17 cellular contexts compared by ENCODE assay signal in genomic region chr4:71163317-71163716, GRCh38.
DNase-seq lines count a peak whose midpoint lies in the region; ATAC-seq and TF ChIP-seq lines count a peak whose summit lies in the region.
"Had no signal": no experiment of that assay in that cellular context is flagged by ENCODE, and none has a peak within 500 bp of the region (broad histone marks: within the 10 kb centered on the region; RNA-seq: fewer than 3 reads in every experiment).

No MANE protein-coding gene starts in this region.

- H3K27me3 Mint-ChIP-seq in type B pancreatic cell, result peaks cover 3% of the 10 kb centered on the region
- peaks cover 5% of the 10 kb centered on the region for H3K27me3 Mint-ChIP-seq in activated naive CD8-positive, alpha-beta T cell treated with anti-CD3 and anti-CD28 coated beads for 36 hours

- no peak overlapping the region for H2AK5ac ChIP-seq in IMR-90 (ENCODE audit: low read depth, low read length)

- no peak overlapping the region for H2BK20ac ChIP-seq in IMR-90 (ENCODE audit: low read depth, low read length)

- peak overlapping the region; percentile 65 for H3K27ac Mint-ChIP-seq in type B pancreatic cell
- no peak overlapping the region for H3K27ac Mint-ChIP-seq in activated naive CD8-positive, alpha-beta T cell treated with anti-CD3 and anti-CD28 coated beads for 36 hours
- H3K27ac Mint-ChIP-seq: B cell; CD8-positive, alpha-beta T cell had no signal

- no peaks in the 10 kb centered on the region for H3K36me3 ChIP-seq in IMR-90 (ENCODE audit: control insufficient read depth, insufficient read depth, low read length)
- H3K36me3 ChIP-seq in body of pancreas (replicated peaks in 1 of 2; ENCODE audit: insufficient read depth in 1 of 2, low read depth in 2 of 2), result no peaks in the 10 kb centered on the region
- H3K36me3 ChIP-seq: BLaER1 treated with 17β-estradiol and CSF1 and Interleukin-3, amounts not matched to agents 10 nM and 100 nM had no signal

- no peak overlapping the region for H4K8ac ChIP-seq in IMR-90 (ENCODE audit: low read depth in 2 of 2, low read length in 2 of 2)

- no peaks in the 10 kb centered on the region for H4K20me1 ChIP-seq in IMR-90 (ENCODE audit: insufficient read depth, low read length)
- H4K20me1 ChIP-seq: BLaER1 treated with 17β-estradiol and CSF1 and Interleukin-3, amounts not matched to agents 10 nM and 100 nM had no signal

- H3K9me3 ChIP-seq in IMR-90 (ENCODE audit: control insufficient read depth, insufficient read depth, low read length) (no peaks in the 10 kb centered on the region), body of pancreas (no peaks in the 10 kb centered on the region)
- H3K9me3 ChIP-seq: BLaER1 treated with 17β-estradiol and CSF1 and Interleukin-3, amounts not matched to agents 10 nM and 100 nM had no signal

- no peak overlapping the region for H2BK120ac ChIP-seq in IMR-90 (ENCODE audit: low read depth, low read length)

- no peak overlapping the region for H3K9ac ChIP-seq in IMR-90 (ENCODE audit: low read depth, low read length)
- H3K9ac ChIP-seq: BLaER1 treated with 17β-estradiol and CSF1 and Interleukin-3, amounts not matched to agents 10 nM and 100 nM had no signal

- H3K27ac ChIP-seq in IMR-90 (ENCODE audit: insufficient read depth, low read length) (no peak overlapping the region), body of pancreas (no peak overlapping the region)
- H3K27ac ChIP-seq: BLaER1 treated with 17β-estradiol and CSF1 and Interleukin-3, amounts not matched to agents 10 nM and 100 nM had no signal

- H3K4ac ChIP-seq in IMR-90 (ENCODE audit: low read depth, low read length), result no peak overlapping the region

- H3K4me1 Mint-ChIP-seq in type B pancreatic cell (ENCODE audit: unreplicated experiment), result peaks cover 4% of the 10 kb centered on the region
- no peaks in the 10 kb centered on the region for H3K4me1 Mint-ChIP-seq in activated naive CD8-positive, alpha-beta T cell treated with anti-CD3 and anti-CD28 coated beads for 36 hours
- H3K4me1 Mint-ChIP-seq: B cell had no signal

- H4K5ac ChIP-seq in IMR-90 (ENCODE audit: low read depth, low read length), result no peak overlapping the region

- TF ChIP-seq POLR2A in IMR-90 (IDR thresholded peaks at IDR 0.05; ENCODE audit: low read depth, low read length) (no peak), body of pancreas (IDR thresholded peaks at IDR 0.05) (no peak)

- intact Hi-C loops in IMR-90 (cut with micrococcal nuclease) (no loop called here), body of pancreas (cut with DNase I) (no loop called here)

- no peak overlapping the region for H2AFZ ChIP-seq in IMR-90 (replicated peaks; ENCODE audit: low read length, poor library complexity)

- in situ Hi-C loops in IMR-90 (cut with MboI; ENCODE audit: low sequenced_read_pairs), result no loop called here

- BruUV-seq in IMR-90 (replicated peaks; lab: Mats Ljungman, UMichigan), result no TSS peak

- H3K14ac ChIP-seq in IMR-90 (replicated peaks; ENCODE audit: low read depth, low read length), result no peak overlapping the region

- H2BK5ac ChIP-seq in IMR-90 (ENCODE audit: low read depth, low read length, poor library complexity, severe bottlenecking), result no peak overlapping the region

- H3K9me1 ChIP-seq in IMR-90 (ENCODE audit: insufficient read depth, low read length), result no peaks in the 10 kb centered on the region

- no peak for TF ChIP-seq RAD21 in IMR-90 (IDR thresholded peaks at IDR 0.05; ENCODE audit: low read length)

- H3K56ac ChIP-seq in IMR-90 (ENCODE audit: extremely low read depth, insufficient read depth, low read length), result no peak overlapping the region

- POLR2A ChIA-PET in IMR-90 (lab: Charles Lee; ENCODE audit: unreplicated experiment), result no interaction called here

- H3K4me3 ChIP-seq in IMR-90 (ENCODE audit: insufficient read depth, low read depth, low read length) (no peak overlapping the region), body of pancreas (no peak overlapping the region)
- H3K4me3 ChIP-seq: BLaER1 treated with 17β-estradiol and CSF1 and Interleukin-3, amounts not matched to agents 10 nM and 100 nM; GM12878 had no signal

- dilution Hi-C loops in IMR-90 (cut with HindIII; ENCODE audit: low sequenced_read_pairs, unreplicated experiment), result no loop called here

- no peaks in the 10 kb centered on the region for H3K9me3 Mint-ChIP-seq in type B pancreatic cell
- no peaks in the 10 kb centered on the region for H3K9me3 Mint-ChIP-seq in activated naive CD8-positive, alpha-beta T cell treated with anti-CD3 and anti-CD28 coated beads for 36 hours
- H3K9me3 Mint-ChIP-seq: CD8-positive, alpha-beta T cell had no signal

- no peaks in the 10 kb centered on the region for H3K36me3 Mint-ChIP-seq in type B pancreatic cell
- H3K36me3 Mint-ChIP-seq in activated naive CD8-positive, alpha-beta T cell treated with anti-CD3 and anti-CD28 coated beads for 36 hours, result no peaks in the 10 kb centered on the region
- H3K36me3 Mint-ChIP-seq: CD8-positive, alpha-beta T cell had no signal

- H3K4me2 ChIP-seq in IMR-90 (ENCODE audit: low read depth, low read length), result no peak overlapping the region
- H3K4me2 ChIP-seq: BLaER1 treated with 17β-estradiol and CSF1 and Interleukin-3, amounts not matched to agents 10 nM and 100 nM had no signal

- H3K4me1 ChIP-seq in IMR-90 (ENCODE audit: control insufficient read depth, insufficient read depth, low read length) (peaks cover 3% of the 10 kb centered on the region), body of pancreas (no peaks in the 10 kb centered on the region)
- H3K4me1 ChIP-seq: BLaER1 treated with 17β-estradiol and CSF1 and Interleukin-3, amounts not matched to agents 10 nM and 100 nM had no signal

- WGBS in IMR-90 (ENCODE audit: extremely low coverage in 2 of 2, insufficient read length in 1 of 2), 2 experiments, result no CpG with 5 or more reads among the region's 2 CpGs
- 62 to 71% methylated on average over 2 of the region's 2 CpGs for WGBS in body of pancreas, 2 donors

- H3K79me1 ChIP-seq in IMR-90 (ENCODE audit: low read depth in 1 of 2, low read length in 2 of 2), result no peaks in the 10 kb centered on the region

- TF ChIP-seq CTCF in IMR-90 (conservative IDR thresholded peaks at IDR 0.05; ENCODE audit: low read depth, low read length), result no peak
- no peak for TF ChIP-seq CTCF in body of pancreas (IDR thresholded peaks at IDR 0.05)
- no peak for TF ChIP-seq CTCF in type B pancreatic cell (conservative IDR thresholded peaks at IDR 0.05)

- H3K4me3 Mint-ChIP-seq in type B pancreatic cell, result no peak overlapping the region
- no peak overlapping the region for H3K4me3 Mint-ChIP-seq in activated naive CD8-positive, alpha-beta T cell treated with anti-CD3 and anti-CD28 coated beads for 36 hours
- H3K4me3 Mint-ChIP-seq: B cell; CD8-positive, alpha-beta T cell had no signal

- no peak overlapping the region for H2AK9ac ChIP-seq in IMR-90 (replicated peaks; ENCODE audit: low read depth, low read length, poor library complexity)

- no peak overlapping the region for H4K91ac ChIP-seq in IMR-90 (ENCODE audit: insufficient read depth, low read depth, low read length)

- H3K27me3 ChIP-seq in IMR-90 (ENCODE audit: control insufficient read depth, insufficient read depth, low read length), result no peaks in the 10 kb centered on the region
- H3K27me3 ChIP-seq in body of pancreas, result no peaks in the 10 kb centered on the region
- H3K27me3 ChIP-seq: BLaER1 treated with 17β-estradiol and CSF1 and Interleukin-3, amounts not matched to agents 10 nM and 100 nM had no signal

- CTCF ChIA-PET in IMR-90 (lab: Yijun Ruan, JAX), result no interaction called here

- ATAC-seq in IMR-90 (ENCODE audit: low read depth) (peak; percentile 73), body of pancreas (peak; percentile 71)
- ATAC-seq: CD8-positive, alpha-beta T cell; GM12878; HepG2 had no signal

- no peak overlapping the region for H2BK15ac ChIP-seq in IMR-90 (ENCODE audit: low read depth, low read length)

- DNase-seq in IMR-90, result peak; percentile 60
- DNase-seq in body of pancreas, result no peak
- peak; percentile 10 for DNase-seq in iris pigment epithelial cell (ENCODE audit: low read depth)
- DNase-seq in type B pancreatic cell (ENCODE audit: extremely low spot score, unreplicated experiment), result no peak
- DNase-seq in activated naive CD8-positive, alpha-beta T cell treated with anti-CD3 and anti-CD28 coated beads for 36 hours, result no peak
- no peak for DNase-seq in NCI-H524 (lab: John Stamatoyannopoulos, UW)
- DNase-seq in HCEC 1CT, result no peak
- DNase-seq: Calu3; CD8-positive, alpha-beta T cell; DMS79 treated with DMSO at 0.1 percent for 48 hours; EL; GOT3; H7 had no signal

- no peak overlapping the region for H3K18ac ChIP-seq in IMR-90 (ENCODE audit: low read depth, low read length)

- no peak overlapping the region for H3K23ac ChIP-seq in IMR-90 (ENCODE audit: low read depth, low read length)

TF ChIP-seq in IMR-90, 13 proteins besides CTCF, POLR2A, EP300 and RAD21:
- no peak for TF ChIP-seq BHLHE40 (IDR thresholded peaks at IDR 0.05; ENCODE audit: low read depth, low read length)
- no peak for TF ChIP-seq USF2 (IDR thresholded peaks at IDR 0.05; ENCODE audit: low read depth, low read length)
- TF ChIP-seq SMC3 (IDR thresholded peaks at IDR 0.05; ENCODE audit: low read depth, low read length), result no peak
- no peak for TF ChIP-seq RFX5 (IDR thresholded peaks at IDR 0.05; ENCODE audit: low read depth, low read length)
- TF ChIP-seq MAFK (IDR thresholded peaks at IDR 0.05; ENCODE audit: low read depth, low read length), result no peak
- no peak for TF ChIP-seq NFE2L2 (IDR thresholded peaks at IDR 0.05; ENCODE audit: low read depth, low read length)
- no peak for TF ChIP-seq MXI1 (IDR thresholded peaks at IDR 0.05; ENCODE audit: borderline replicate concordance, low read depth, low read length)
- TF ChIP-seq CEBPB (IDR thresholded peaks at IDR 0.05; ENCODE audit: low read depth, low read length), result no peak

Comparison
In these comparisons a context has a peak if more than half of its experiments do, and no peak if none do; other contexts are left out.
1. DNase-seq: peak in IMR-90 (single experiment) and iris pigment epithelial cell (single experiment); none in body of pancreas (0 of 4), type B pancreatic cell (single experiment), activated naive CD8-positive, alpha-beta T cell treated with anti-CD3 and anti-CD28 coated beads for 36 hours (single experiment), NCI-H524 (0 of 2) and HCEC 1CT (single experiment).